ENCODE assay signal across 1 cellular context in the genomic region with DNA sequence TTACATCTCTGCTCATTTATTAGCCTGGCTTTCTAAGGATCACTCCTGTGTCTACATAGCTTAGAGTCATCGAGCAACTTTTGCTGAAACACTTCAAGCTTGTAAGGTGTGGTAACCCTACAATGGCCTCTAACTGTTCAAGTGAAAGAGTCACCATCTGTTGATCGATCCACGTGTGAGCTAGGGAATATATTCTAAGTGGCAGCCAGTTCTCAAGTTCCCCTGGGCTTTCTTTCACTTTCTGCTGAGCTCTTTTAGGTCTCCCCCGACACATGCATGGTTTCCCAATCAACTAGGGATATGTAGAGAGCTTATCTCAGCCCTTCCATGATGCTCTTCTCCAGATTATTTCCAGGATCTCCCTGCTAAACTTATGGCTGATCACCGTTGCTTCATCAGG.
TF ChIP-seq lines count a peak whose summit lies in the region.

No MANE protein-coding gene starts in this region.

TF ChIP-seq in GM23338, 12 proteins besides CTCF, POLR2A, EP300 and RAD21 (continued from another document):
- no peak for TF ChIP-seq REST (IDR thresholded peaks at IDR 0.05; ENCODE audit: unreplicated experiment)
- TF ChIP-seq, protein P1, sequence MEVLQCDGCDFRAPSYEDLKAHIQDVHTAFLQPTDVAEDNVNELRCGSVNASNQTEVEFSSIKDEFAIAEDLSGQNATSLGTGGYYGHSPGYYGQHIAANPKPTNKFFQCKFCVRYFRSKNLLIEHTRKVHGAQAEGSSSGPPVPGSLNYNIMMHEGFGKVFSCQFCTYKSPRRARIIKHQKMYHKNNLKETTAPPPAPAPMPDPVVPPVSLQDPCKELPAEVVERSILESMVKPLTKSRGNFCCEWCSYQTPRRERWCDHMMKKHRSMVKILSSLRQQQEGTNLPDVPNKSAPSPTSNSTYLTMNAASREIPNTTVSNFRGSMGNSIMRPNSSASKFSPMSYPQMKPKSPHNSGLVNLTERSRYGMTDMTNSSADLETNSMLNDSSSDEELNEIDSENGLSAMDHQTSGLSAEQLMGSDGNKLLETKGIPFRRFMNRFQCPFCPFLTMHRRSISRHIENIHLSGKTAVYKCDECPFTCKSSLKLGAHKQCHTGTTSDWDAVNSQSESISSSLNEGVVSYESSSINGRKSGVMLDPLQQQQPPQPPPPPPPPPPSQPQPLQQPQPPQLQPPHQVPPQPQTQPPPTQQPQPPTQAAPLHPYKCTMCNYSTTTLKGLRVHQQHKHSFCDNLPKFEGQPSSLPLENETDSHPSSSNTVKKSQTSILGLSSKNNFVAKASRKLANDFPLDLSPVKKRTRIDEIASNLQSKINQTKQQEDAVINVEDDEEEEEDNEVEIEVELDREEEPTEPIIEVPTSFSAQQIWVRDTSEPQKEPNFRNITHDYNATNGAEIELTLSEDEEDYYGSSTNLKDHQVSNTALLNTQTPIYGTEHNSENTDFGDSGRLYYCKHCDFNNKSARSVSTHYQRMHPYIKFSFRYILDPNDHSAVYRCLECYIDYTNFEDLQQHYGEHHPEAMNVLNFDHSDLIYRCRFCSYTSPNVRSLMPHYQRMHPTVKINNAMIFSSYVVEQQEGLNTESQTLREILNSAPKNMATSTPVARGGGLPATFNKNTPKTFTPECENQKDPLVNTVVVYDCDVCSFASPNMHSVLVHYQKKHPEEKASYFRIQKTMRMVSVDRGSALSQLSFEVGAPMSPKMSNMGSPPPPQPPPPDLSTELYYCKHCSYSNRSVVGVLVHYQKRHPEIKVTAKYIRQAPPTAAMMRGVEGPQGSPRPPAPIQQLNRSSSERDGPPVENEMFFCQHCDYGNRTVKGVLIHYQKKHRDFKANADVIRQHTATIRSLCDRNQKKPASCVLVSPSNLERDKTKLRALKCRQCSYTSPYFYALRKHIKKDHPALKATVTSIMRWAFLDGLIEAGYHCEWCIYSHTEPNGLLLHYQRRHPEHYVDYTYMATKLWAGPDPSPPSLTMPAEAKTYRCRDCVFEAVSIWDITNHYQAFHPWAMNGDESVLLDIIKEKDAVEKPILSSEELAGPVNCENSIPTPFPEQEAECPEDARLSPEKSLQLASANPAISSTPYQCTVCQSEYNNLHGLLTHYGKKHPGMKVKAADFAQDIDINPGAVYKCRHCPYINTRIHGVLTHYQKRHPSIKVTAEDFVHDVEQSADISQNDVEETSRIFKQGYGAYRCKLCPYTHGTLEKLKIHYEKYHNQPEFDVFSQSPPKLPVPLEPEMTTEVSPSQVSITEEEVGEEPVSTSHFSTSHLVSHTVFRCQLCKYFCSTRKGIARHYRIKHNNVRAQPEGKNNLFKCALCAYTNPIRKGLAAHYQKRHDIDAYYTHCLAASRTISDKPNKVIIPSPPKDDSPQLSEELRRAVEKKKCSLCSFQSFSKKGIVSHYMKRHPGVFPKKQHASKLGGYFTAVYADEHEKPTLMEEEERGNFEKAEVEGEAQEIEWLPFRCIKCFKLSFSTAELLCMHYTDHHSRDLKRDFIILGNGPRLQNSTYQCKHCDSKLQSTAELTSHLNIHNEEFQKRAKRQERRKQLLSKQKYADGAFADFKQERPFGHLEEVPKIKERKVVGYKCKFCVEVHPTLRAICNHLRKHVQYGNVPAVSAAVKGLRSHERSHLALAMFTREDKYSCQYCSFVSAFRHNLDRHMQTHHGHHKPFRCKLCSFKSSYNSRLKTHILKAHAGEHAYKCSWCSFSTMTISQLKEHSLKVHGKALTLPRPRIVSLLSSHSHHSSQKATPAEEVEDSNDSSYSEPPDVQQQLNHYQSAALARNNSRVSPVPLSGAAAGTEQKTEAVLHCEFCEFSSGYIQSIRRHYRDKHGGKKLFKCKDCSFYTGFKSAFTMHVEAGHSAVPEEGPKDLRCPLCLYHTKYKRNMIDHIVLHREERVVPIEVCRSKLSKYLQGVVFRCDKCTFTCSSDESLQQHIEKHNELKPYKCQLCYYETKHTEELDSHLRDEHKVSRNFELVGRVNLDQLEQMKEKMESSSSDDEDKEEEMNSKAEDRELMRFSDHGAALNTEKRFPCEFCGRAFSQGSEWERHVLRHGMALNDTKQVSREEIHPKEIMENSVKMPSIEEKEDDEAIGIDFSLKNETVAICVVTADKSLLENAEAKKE (CRISPR knock-in tag; IDR thresholded peaks at IDR 0.05), result no peak
